Comparison of ENCODE assay signal across 12 cellular contexts in genomic region chr2:64626963-64627760, GRCh38. TPM values are rescaled to one million over a fixed set of nuclear protein-coding genes. Genes with fewer than 3 reads are reported as not detected.
DNase-seq lines count a peak whose midpoint lies in the region; ATAC-seq and TF ChIP-seq lines count a peak whose summit lies in the region.
"Had no signal": no experiment of that assay in that cellular context is flagged by ENCODE, and none has a peak within 500 bp of the region (broad histone marks: within the 10 kb centered on the region; RNA-seq: fewer than 3 reads in every experiment).

No MANE protein-coding gene starts in this region.

- no peaks in the 10 kb centered on the region for H3K4me1 ChIP-seq in colonic mucosa
- no peaks in the 10 kb centered on the region for H3K4me1 ChIP-seq in breast epithelium

- H3K9me3 ChIP-seq in colonic mucosa, result no peaks in the 10 kb centered on the region
- H3K9me3 ChIP-seq in breast epithelium, result no peaks in the 10 kb centered on the region
- H3K9me3 ChIP-seq: pancreas had no signal

- DNase-seq in DMS153 treated with DMSO at 0.1 percent for 48 hours (lab: John Stamatoyannopoulos, UW; ENCODE audit: unreplicated experiment), result peak; percentile 58
- peak; percentile 96 for DNase-seq in NCI-H187 treated with DMSO at 0.1 percent for 48 hours (lab: John Stamatoyannopoulos, UW)
- DNase-seq in caudate nucleus (lab: John Stamatoyannopoulos, UW), result peak in 48 of 61 donors; percentile 13 to 75 (median 54)
- DNase-seq in nucleus accumbens (lab: John Stamatoyannopoulos, UW), result peak in 48 of 56 donors; percentile 19 to 82 (median 56)
- DNase-seq in colonic mucosa, result no peak
- DNase-seq in stimulated activated CD4-positive, alpha-beta T cell treated with anti-CD3 and anti-CD28 coated beads, Interleukin-4, amount 100 ng/mL, for 1 hour, result no peak
- DNase-seq in breast epithelium (ENCODE audit: low spot score in 2 of 2), result no peak
- DNase-seq: activated CD4-positive, alpha-beta T cell treated with anti-CD3 and anti-CD28 coated beads, Interleukin-2, amount 50 U/mL, for 1 hour; activated naive CD8-positive, alpha-beta T cell treated with anti-CD3 and anti-CD28 coated beads, Interleukin-2, amount 10 ng/mL, durations not matched to agents 7 days and 5 days had no signal

- TF ChIP-seq CTCF in colonic mucosa (IDR thresholded peaks at IDR 0.05) (no peak), breast epithelium (IDR thresholded peaks at IDR 0.05) (no peak)

- H3K4me3 ChIP-seq in colonic mucosa (no peak overlapping the region), breast epithelium (no peak overlapping the region)
- H3K4me3 ChIP-seq: pancreas had no signal

- no peak for ATAC-seq in GM21447 (IDR thresholded peaks at IDR 0.05; ENCODE audit: unreplicated experiment)

- H3K9ac ChIP-seq in colonic mucosa (ENCODE audit: low read depth in 2 of 2, low read length in 2 of 2), result no peak overlapping the region

- H3K27me3 ChIP-seq in colonic mucosa (no peaks in the 10 kb centered on the region), breast epithelium (no peaks in the 10 kb centered on the region)
- H3K27me3 ChIP-seq: pancreas had no signal

- H3K27ac ChIP-seq in caudate nucleus (ENCODE audit: low read depth, low read length) (peak overlapping the region; percentile 21), colonic mucosa (no peak overlapping the region), breast epithelium (no peak overlapping the region)
- H3K27ac ChIP-seq: epithelial cell of prostate, pancreas had no signal

- TF ChIP-seq POLR2A in breast epithelium (IDR thresholded peaks at IDR 0.05), result no peak

- intact Hi-C loops in colonic mucosa (cut with DNase I) (no loop called here), breast epithelium (cut with DNase I; ENCODE audit: low total_unique reads) (loop anchor here (1.0 kb wide), 1 partner anchor 155 kb away; no protein-coding TSS in a partner anchor)

- H3K36me3 ChIP-seq in colonic mucosa (no peaks in the 10 kb centered on the region), breast epithelium (no peaks in the 10 kb centered on the region)
- H3K36me3 ChIP-seq: pancreas had no signal

RNA-seq across cellular contexts. Expression of gene SERTAD2, which starts 26.6 kb away (rescaled TPM):
- total RNA-seq in colonic mucosa, result 10 to 100 TPM; 11.2 to 20.7 TPM
- total RNA-seq in breast epithelium, result 10 to 100 TPM; 12.8 to 20.0 (median 17.0) TPM

Comparison
In these comparisons a context has a peak if more than half of its experiments do, and no peak if none do; other contexts are left out.
1. DNase-seq: peak in DMS153 treated with DMSO at 0.1 percent for 48 hours (single experiment), NCI-H187 treated with DMSO at 0.1 percent for 48 hours (single experiment), caudate nucleus (48 of 61) and nucleus accumbens (48 of 56); none in colonic mucosa (single experiment), stimulated activated CD4-positive, alpha-beta T cell treated with anti-CD3 and anti-CD28 coated beads, Interleukin-4, amount 100 ng/mL, for 1 hour (single experiment) and breast epithelium (0 of 2).